In genomic region chr22:49670610-49671330, GRCh38 we compare ENCODE assay signal across 9 cellular contexts.
A peak's percentile ranks its signal among the peaks of the same experiment; 100 is the strongest.
DNase-seq lines count a peak whose midpoint lies in the region; ATAC-seq and TF ChIP-seq lines count a peak whose summit lies in the region.
"Had no signal": no experiment of that assay in that cellular context is flagged by ENCODE, and none has a peak within 500 bp of the region (broad histone marks: within the 10 kb centered on the region; RNA-seq: fewer than 3 reads in every experiment).

No MANE protein-coding gene starts in this region.

- TF ChIP-seq CTCF in dorsolateral prefrontal cortex (IDR thresholded peaks at IDR 0.05 in 54 of 56, conservative IDR thresholded peaks at IDR 0.05 in 2 of 56; ENCODE audit: low read depth in 1 of 56, partially characterized antibody in 56 of 56) (no peak), neural progenitor cell (IDR thresholded peaks at IDR 0.05) (no peak), Caco-2 (IDR thresholded peaks at IDR 0.05; ENCODE audit: insufficient read depth in 1 of 2, low read depth in 1 of 2, low read length in 1 of 2, severe bottlenecking in 1 of 2, unreplicated experiment in 1 of 2) (no peak), MCF 10A (IDR thresholded peaks at IDR 0.05; ENCODE audit: unreplicated experiment) (no peak)

- peaks cover 38 to 46% (median 41%) of the 10 kb centered on the region in 11 experiments for H3K27me3 ChIP-seq in BLaER1 treated with 17β-estradiol and CSF1 and Interleukin-3, amounts not matched to agents 10 nM and 100 nM
- H3K27me3 ChIP-seq in dorsolateral prefrontal cortex (peaks cover 0 to 81% (median 44%) of the 10 kb centered on the region in 45 donors), neural progenitor cell (peaks cover 72% of the 10 kb centered on the region), Caco-2 (replicated peaks; ENCODE audit: control insufficient read depth, insufficient read depth, low read length) (no peaks in the 10 kb centered on the region)

- peaks cover 8% of the 10 kb centered on the region for H3K9me3 Mint-ChIP-seq in neural progenitor cell
- no peaks in the 10 kb centered on the region for H3K9me3 Mint-ChIP-seq in Caco-2 (ENCODE audit: unreplicated experiment)
- H3K9me3 Mint-ChIP-seq in MCF 10A (ENCODE audit: unreplicated experiment) = peaks cover 19% of the 10 kb centered on the region

- H3K36me3 Mint-ChIP-seq in neural progenitor cell (no peaks in the 10 kb centered on the region), Caco-2 (ENCODE audit: insufficient read depth, unreplicated experiment) (no peaks in the 10 kb centered on the region), MCF 10A (ENCODE audit: insufficient read depth, unreplicated experiment) (peaks cover 5% of the 10 kb centered on the region)

- H3K4me3 ChIP-seq in BLaER1 treated with 17β-estradiol and CSF1 and Interleukin-3, amounts not matched to agents 10 nM and 100 nM = peak overlapping the region in 6 of 10 experiments; percentile 19 to 47 (median 36); a peak in 9 of 20 replicates
- H3K4me3 ChIP-seq in dorsolateral prefrontal cortex (peak overlapping the region in 40 of 59 donors; percentile 1 to 55 (median 32)), neural progenitor cell (peak overlapping the region; percentile 53), Caco-2 (ENCODE audit: low read depth, low read length) (no peak overlapping the region)

- no peak for ATAC-seq in HG03280 (IDR thresholded peaks at IDR 0.05; ENCODE audit: unreplicated experiment)

- H3F3A ChIP-seq in neural progenitor cell (ENCODE audit: low read depth) = peaks cover 13% of the 10 kb centered on the region

- BruUV-seq in Caco-2 (replicated peaks; lab: Mats Ljungman, UMichigan) (no TSS peak), MCF 10A (replicated peaks; lab: Mats Ljungman, UMichigan) (no TSS peak)

- H3K79me2 ChIP-seq in neural progenitor cell (ENCODE audit: low read depth) = no peaks in the 10 kb centered on the region

- peaks cover 0 to 7% (median 0%) of the 10 kb centered on the region in 11 experiments; a peak in 2 of 22 replicates for H3K36me3 ChIP-seq in BLaER1 treated with 17β-estradiol and CSF1 and Interleukin-3, amounts not matched to agents 10 nM and 100 nM
- H3K36me3 ChIP-seq in neural progenitor cell (no peaks in the 10 kb centered on the region), Caco-2 (ENCODE audit: control insufficient read depth, insufficient read depth, low read length) (no peaks in the 10 kb centered on the region)

- intact Hi-C loops in dorsolateral prefrontal cortex (cut with DNase I) = no loop called here
- intact Hi-C loops in Caco-2 (cut with micrococcal nuclease; ENCODE audit: unreplicated experiment) = no loop called here
- intact Hi-C loops in MCF 10A (cut with micrococcal nuclease) = no loop called here

- peak; percentile 12 for DNase-seq in NCI-H524 treated with DMSO at 0.1 percent for 48 hours (lab: John Stamatoyannopoulos, UW)
- DNase-seq in dorsolateral prefrontal cortex = no peak
- peak; percentile 77 for DNase-seq in neural progenitor cell (ENCODE audit: low spot score)
- no peak for DNase-seq in HuH-7 (ENCODE audit: low spot score)
- no peak for DNase-seq in Caco-2
- no peak for DNase-seq in MCF 10A (ENCODE audit: unreplicated experiment)
- DNase-seq: kidney glomerular epithelial cell had no signal

- peaks cover 17 to 30% (median 24%) of the 10 kb centered on the region in 11 experiments for H3K9me3 ChIP-seq in BLaER1 treated with 17β-estradiol and CSF1 and Interleukin-3, amounts not matched to agents 10 nM and 100 nM (replicated peaks in 1 of 11)
- H3K9me3 ChIP-seq in neural progenitor cell (ENCODE audit: low read depth) (no peaks in the 10 kb centered on the region), Caco-2 (no peaks in the 10 kb centered on the region)

- CTCF ChIA-PET in Caco-2 (lab: Charles Lee) (no interaction called here), MCF 10A (lab: Yijun Ruan, JAX) (no interaction called here)

- no peak overlapping the region for H3K9ac ChIP-seq in BLaER1 treated with 17β-estradiol and CSF1 and Interleukin-3, amounts not matched to agents 10 nM and 100 nM
- H3K9ac ChIP-seq in neural progenitor cell = no peak overlapping the region

- H3K4me1 Mint-ChIP-seq in neural progenitor cell (peaks cover 16% of the 10 kb centered on the region), Caco-2 (ENCODE audit: low read depth, unreplicated experiment) (no peaks in the 10 kb centered on the region), MCF 10A (ENCODE audit: insufficient read depth, unreplicated experiment) (no peaks in the 10 kb centered on the region)

- H3K4me3 Mint-ChIP-seq in neural progenitor cell (peak overlapping the region; percentile 78), Caco-2 (ENCODE audit: unreplicated experiment) (no peak overlapping the region), MCF 10A (ENCODE audit: unreplicated experiment) (no peak overlapping the region)

- no peak overlapping the region for H3K27ac ChIP-seq in BLaER1 treated with 17β-estradiol and CSF1 and Interleukin-3, amounts not matched to agents 10 nM and 100 nM
- H3K27ac ChIP-seq in dorsolateral prefrontal cortex (no peak overlapping the region), neural progenitor cell (no peak overlapping the region)

- no peaks in the 10 kb centered on the region for H4K20me1 ChIP-seq in BLaER1 treated with 17β-estradiol and CSF1 and Interleukin-3, amounts not matched to agents 10 nM and 100 nM
- H4K20me1 ChIP-seq in neural progenitor cell (ENCODE audit: low read depth) = peaks cover 7% of the 10 kb centered on the region

- H3K4me2 ChIP-seq in BLaER1 treated with 17β-estradiol and CSF1 and Interleukin-3, amounts not matched to agents 10 nM and 100 nM = peak overlapping the region; percentile 4 to 68 (median 49); a peak in 18 of 22 replicates
- peak overlapping the region; percentile 93 for H3K4me2 ChIP-seq in neural progenitor cell

- no peak overlapping the region for H2AFZ ChIP-seq in neural progenitor cell (replicated peaks)

- POLR2A ChIA-PET in Caco-2 (lab: Charles Lee) (interaction anchor here (0.7 kb wide), 1 partner anchor 1421 kb away, joined by 4 read pairs; no protein-coding TSS in a partner anchor), MCF 10A (lab: Yijun Ruan, JAX) (no interaction called here)

- H3K27ac Mint-ChIP-seq in neural progenitor cell (no peak overlapping the region), Caco-2 (ENCODE audit: unreplicated experiment) (no peak overlapping the region), MCF 10A (ENCODE audit: low read depth, unreplicated experiment) (no peak overlapping the region)

- H3K4me1 ChIP-seq in BLaER1 treated with 17β-estradiol and CSF1 and Interleukin-3, amounts not matched to agents 10 nM and 100 nM = peaks cover 23 to 38% (median 30%) of the 10 kb centered on the region in 10 experiments
- H3K4me1 ChIP-seq in neural progenitor cell (peaks cover 20% of the 10 kb centered on the region), Caco-2 (no peaks in the 10 kb centered on the region)

- H3K27me3 Mint-ChIP-seq in neural progenitor cell (ENCODE audit: insufficient read depth, low read depth) = peaks cover 47% of the 10 kb centered on the region
- peaks cover 23% of the 10 kb centered on the region for H3K27me3 Mint-ChIP-seq in Caco-2 (ENCODE audit: insufficient read depth, unreplicated experiment)
- no peaks in the 10 kb centered on the region for H3K27me3 Mint-ChIP-seq in MCF 10A (ENCODE audit: insufficient read depth, unreplicated experiment)

Comparison
In these comparisons a context has a peak if more than half of its experiments do, and no peak if none do; other contexts are left out.
1. DNase-seq: peak in NCI-H524 treated with DMSO at 0.1 percent for 48 hours (single experiment) and neural progenitor cell (single experiment); none in dorsolateral prefrontal cortex (0 of 10), HuH-7 (single experiment), Caco-2 (0 of 2) and MCF 10A (single experiment).